9 cellular contexts compared by ENCODE assay signal in genomic region chr1:183209533-183210158, GRCh38. TPM values are rescaled to one million over a fixed set of nuclear protein-coding genes. Genes with fewer than 3 reads are reported as not detected.
DNase-seq lines count a peak whose midpoint lies in the region; ATAC-seq and TF ChIP-seq lines count a peak whose summit lies in the region.
"Had no signal": no experiment of that assay in that cellular context is flagged by ENCODE, and none has a peak within 500 bp of the region (broad histone marks: within the 10 kb centered on the region; RNA-seq: fewer than 3 reads in every experiment).

No MANE protein-coding gene starts in this region.

- TF ChIP-seq CTCF in AG10803 (conservative IDR thresholded peaks at IDR 0.05; ENCODE audit: low read length), result no peak
- TF ChIP-seq CTCF in fibroblast of pulmonary artery (IDR thresholded peaks at IDR 0.05; ENCODE audit: low read length, missing control alignments), result no peak
- TF ChIP-seq CTCF in ovary (IDR thresholded peaks at IDR 0.05), result no peak
- no peak for TF ChIP-seq CTCF in Caco-2 (IDR thresholded peaks at IDR 0.05; ENCODE audit: insufficient read depth in 1 of 2, low read depth in 1 of 2, low read length in 1 of 2, severe bottlenecking in 1 of 2, unreplicated experiment in 1 of 2)

- H3K4me1 ChIP-seq in CD4-positive, alpha-beta memory T cell (ENCODE audit: insufficient read depth, low read length), result no peaks in the 10 kb centered on the region
- H3K4me1 ChIP-seq in ovary (ENCODE audit: insufficient read depth) (no peaks in the 10 kb centered on the region), Caco-2 (no peaks in the 10 kb centered on the region)

- H3K9me3 Mint-ChIP-seq in CD4-positive, alpha-beta memory T cell, result no peaks in the 10 kb centered on the region
- no peaks in the 10 kb centered on the region for H3K9me3 Mint-ChIP-seq in Caco-2 (ENCODE audit: unreplicated experiment)

- H3K4me3 Mint-ChIP-seq in CD4-positive, alpha-beta memory T cell, result no peak overlapping the region
- H3K4me3 Mint-ChIP-seq in Caco-2 (ENCODE audit: unreplicated experiment), result no peak overlapping the region
- H3K4me3 Mint-ChIP-seq: T-helper 17 cell had no signal

- peak overlapping the region in 1 of 7 donors; percentile 4 for H3K27ac Mint-ChIP-seq in CD4-positive, alpha-beta memory T cell
- H3K27ac Mint-ChIP-seq in Caco-2 (ENCODE audit: unreplicated experiment), result no peak overlapping the region
- H3K27ac Mint-ChIP-seq: T-helper 17 cell had no signal

- no peak overlapping the region for H3K27ac ChIP-seq in CD4-positive, alpha-beta memory T cell (ENCODE audit: low read depth, low read length)
- no peak overlapping the region for H3K27ac ChIP-seq in ovary

- H3K4me3 ChIP-seq in AG10803 (ENCODE audit: low read length), result no peak overlapping the region
- H3K4me3 ChIP-seq in fibroblast of pulmonary artery (replicated peaks; ENCODE audit: low read depth, low read length), result no peak overlapping the region
- no peak overlapping the region for H3K4me3 ChIP-seq in CD4-positive, alpha-beta memory T cell (ENCODE audit: low read length in 2 of 2)
- no peak overlapping the region for H3K4me3 ChIP-seq in ovary
- no peak overlapping the region for H3K4me3 ChIP-seq in Caco-2 (ENCODE audit: low read depth, low read length)

- peaks cover 8 to 14% of the 10 kb centered on the region in 2 donors for H3K27me3 Mint-ChIP-seq in CD4-positive, alpha-beta memory T cell
- no peaks in the 10 kb centered on the region for H3K27me3 Mint-ChIP-seq in Caco-2 (ENCODE audit: insufficient read depth, unreplicated experiment)

- POLR2A ChIA-PET in CD4-positive, alpha-beta memory T cell (lab: Charles Lee; ENCODE audit: partially characterized antibody), result no interaction called here
- POLR2A ChIA-PET in Caco-2 (lab: Charles Lee), result no interaction called here

- no peak for TF ChIP-seq POLR2A in ovary (IDR thresholded peaks at IDR 0.05)

- intact Hi-C loops in CD4-positive, alpha-beta memory T cell (cut with micrococcal nuclease), result no loop called here
- intact Hi-C loops in ovary (cut with DNase I), result no loop called here
- intact Hi-C loops in Caco-2 (cut with micrococcal nuclease; ENCODE audit: unreplicated experiment), result no loop called here

- no TSS peak for BruUV-seq in Caco-2 (replicated peaks; lab: Mats Ljungman, UMichigan)

- H3K36me3 Mint-ChIP-seq in CD4-positive, alpha-beta memory T cell, result no peaks in the 10 kb centered on the region
- no peaks in the 10 kb centered on the region for H3K36me3 Mint-ChIP-seq in Caco-2 (ENCODE audit: insufficient read depth, unreplicated experiment)

- no peak for TF ChIP-seq EP300 in ovary (IDR thresholded peaks at IDR 0.05)

- H3K27me3 ChIP-seq in CD4-positive, alpha-beta memory T cell (ENCODE audit: insufficient read depth, low read length), result no peaks in the 10 kb centered on the region
- H3K27me3 ChIP-seq in ovary, result no peaks in the 10 kb centered on the region
- no peaks in the 10 kb centered on the region for H3K27me3 ChIP-seq in Caco-2 (replicated peaks; ENCODE audit: control insufficient read depth, insufficient read depth, low read length)

- ATAC-seq in GM21381 (IDR thresholded peaks at IDR 0.05; ENCODE audit: unreplicated experiment) (peak; percentile 57), HG03342 (IDR thresholded peaks at IDR 0.05; ENCODE audit: unreplicated experiment) (no peak)
- ATAC-seq: T-helper 17 cell had no signal

- DNase-seq in AG10803 (ENCODE audit: low read depth) (peak; percentile 84), NOMO-1 (lab: John Stamatoyannopoulos, UW; ENCODE audit: unreplicated experiment in 2 of 2) (peak; percentile 27 to 71), fibroblast of pulmonary artery (ENCODE audit: low read depth) (peak; percentile 82), ovary (no peak), Caco-2 (no peak)
- no peak for DNase-seq in CD4-positive, alpha-beta memory T cell
- DNase-seq: T-helper 17 cell had no signal

- H3K9me3 ChIP-seq in CD4-positive, alpha-beta memory T cell (ENCODE audit: control insufficient read depth in 1 of 2, low read length in 2 of 2), result no peaks in the 10 kb centered on the region
- H3K9me3 ChIP-seq in ovary (no peaks in the 10 kb centered on the region), Caco-2 (no peaks in the 10 kb centered on the region)

- CTCF ChIA-PET in CD4-positive, alpha-beta memory T cell (lab: Charles Lee; ENCODE audit: partially characterized antibody), result no interaction called here
- CTCF ChIA-PET in Caco-2 (lab: Charles Lee), result interaction anchor here (0.7 kb wide), 1 partner anchor 19 kb away, joined by 3 read pairs; no protein-coding TSS in a partner anchor

- H3K36me3 ChIP-seq in CD4-positive, alpha-beta memory T cell (ENCODE audit: insufficient read depth, low read length), result no peaks in the 10 kb centered on the region
- H3K36me3 ChIP-seq in ovary, result no peaks in the 10 kb centered on the region
- no peaks in the 10 kb centered on the region for H3K36me3 ChIP-seq in Caco-2 (ENCODE audit: control insufficient read depth, insufficient read depth, low read length)

- H3K4me1 Mint-ChIP-seq in CD4-positive, alpha-beta memory T cell, result no peaks in the 10 kb centered on the region
- H3K4me1 Mint-ChIP-seq in Caco-2 (ENCODE audit: low read depth, unreplicated experiment), result peaks cover 6% of the 10 kb centered on the region
- H3K4me1 Mint-ChIP-seq: T-helper 17 cell had no signal

RNA-seq across cellular contexts. Expression of gene LAMC2, which starts 23.6 kb away (rescaled TPM):
- total RNA-seq in CD4-positive, alpha-beta memory T cell, result not detected
- not detected for polyA plus RNA-seq in CD4-positive, alpha-beta memory T cell
- total RNA-seq in ovary, result 10 to 100 TPM in 1 of 7 donors, 1 to 10 TPM in 5, under 1 TPM in 1; 0.56 to 33.7 (median 4.6) TPM
- 1 to 10 TPM in 1 of 2 donors, under 1 TPM in 1; 0.47 to 2.9 TPM for polyA plus RNA-seq in ovary
- 34.9 and 51.0 TPM in 2 replicates for total RNA-seq in Caco-2 (2022)
- total RNA-seq: T-helper 17 cell had no signal

Comparison
In these comparisons a context has a peak if more than half of its experiments do, and no peak if none do; other contexts are left out.
1. DNase-seq: peak in AG10803 (single experiment), NOMO-1 (2 of 2) and fibroblast of pulmonary artery (single experiment); none in CD4-positive, alpha-beta memory T cell (0 of 5), ovary (0 of 5) and Caco-2 (0 of 2).